8 cellular contexts compared by ENCODE assay signal in the genomic region with DNA sequence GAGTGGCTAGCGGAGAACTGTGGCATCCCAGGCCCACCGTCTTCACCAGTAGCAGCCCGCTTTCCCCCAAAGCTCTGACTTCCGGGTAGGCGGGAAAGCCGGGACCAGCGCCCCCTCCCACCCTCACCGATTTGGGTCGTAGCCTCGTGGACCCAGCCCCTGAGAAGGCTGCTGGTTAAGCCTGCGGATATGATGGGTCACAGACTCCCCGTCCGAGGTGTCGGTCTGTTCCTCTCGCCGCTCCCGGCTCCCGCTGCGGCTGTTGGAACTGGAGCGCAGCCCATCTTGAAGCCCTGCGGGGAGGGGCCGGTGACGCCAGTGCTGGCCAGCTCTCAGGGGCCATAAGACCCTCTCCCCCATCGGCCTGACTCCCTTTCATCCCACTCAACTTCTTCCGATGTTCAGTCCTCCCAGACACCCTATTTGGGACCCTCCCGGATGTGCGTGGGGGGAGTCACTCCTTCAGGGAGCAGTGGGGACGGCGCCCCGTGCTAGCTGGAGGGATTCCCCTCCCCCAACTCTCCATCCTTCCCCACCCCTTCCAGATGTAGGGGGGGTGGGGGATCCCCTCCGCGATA. TPM values are rescaled to one million over a fixed set of nuclear protein-coding genes. Genes with fewer than 3 reads are reported as not detected.
A peak's percentile ranks its signal among the peaks of the same experiment; 100 is the strongest.
DNase-seq lines count a peak whose midpoint lies in the region; ATAC-seq and TF ChIP-seq lines count a peak whose summit lies in the region.

No MANE protein-coding gene starts in this region.

- H3K27me3 ChIP-seq in BE2C (no peaks in the 10 kb centered on the region), H7 (ENCODE audit: control insufficient read depth, insufficient read depth, low read length) (no peaks in the 10 kb centered on the region), upper lobe of right lung (no peaks in the 10 kb centered on the region)

- peaks cover 36% of the 10 kb centered on the region for H3K36me3 ChIP-seq in BE2C
- peaks cover 28% of the 10 kb centered on the region for H3K36me3 ChIP-seq in H7 (replicated peaks; ENCODE audit: control insufficient read depth, insufficient read depth, low read length)
- peaks cover 38% of the 10 kb centered on the region for H3K36me3 ChIP-seq in upper lobe of right lung

- peak overlapping the region; percentile 99 for H3K27ac ChIP-seq in upper lobe of right lung

- ATAC-seq in upper lobe of right lung (peak; percentile 3), GM21381 (IDR thresholded peaks at IDR 0.05; ENCODE audit: unreplicated experiment) (no peak), HG02981 (IDR thresholded peaks at IDR 0.05; ENCODE audit: unreplicated experiment) (no peak)

- H3K4me1 ChIP-seq in BE2C = no peaks in the 10 kb centered on the region
- H3K4me1 ChIP-seq in upper lobe of right lung = peaks cover 25% of the 10 kb centered on the region

- peak overlapping the region; percentile 77 for H3K4me3 ChIP-seq in BE2C (ENCODE audit: low read depth, low read length)
- peak overlapping the region; percentile 75 for H3K4me3 ChIP-seq in H7 (ENCODE audit: insufficient read depth, low read depth, low read length)
- H3K4me3 ChIP-seq in epithelial cell of esophagus (ENCODE audit: low read length) = peak overlapping the region; percentile 98
- peak overlapping the region; percentile 92 for H3K4me3 ChIP-seq in upper lobe of right lung

- DNase-seq in BE2C (peak; percentile 55), H7 (peak; percentile 82), T-helper 9 cell (peak; percentile 8), epithelial cell of esophagus (ENCODE audit: low read depth) (peak; percentile 20), midbrain (lab: John Stamatoyannopoulos, UW) (peak; percentile 53), upper lobe of right lung (peak; percentile 76)

- no peak for TF ChIP-seq CTCF in BE2C (IDR thresholded peaks at IDR 0.05; ENCODE audit: low read depth, low read length)
- no peak for TF ChIP-seq CTCF in epithelial cell of esophagus (IDR thresholded peaks at IDR 0.05; ENCODE audit: insufficient read depth, low read depth, low read length, missing control alignments)
- no peak for TF ChIP-seq CTCF in upper lobe of right lung (IDR thresholded peaks at IDR 0.05)

- intact Hi-C loops in upper lobe of right lung (cut with DNase I) = no loop called here

- H3K9me3 ChIP-seq in BE2C (no peaks in the 10 kb centered on the region), upper lobe of right lung (no peaks in the 10 kb centered on the region)

RNA-seq across cellular contexts. Expression of gene GNL1, which starts 0.8 kb away (rescaled TPM):
- 92.0 TPM for polyA plus RNA-seq in BE2C (2012; ENCODE audit: insufficient read depth, insufficient read length, low read depth)
- 59.0 and 78.4 TPM in 2 replicates for total RNA-seq in H7 (2014; rRNA removed; shearing (Covaris generic))
- total RNA-seq in upper lobe of right lung = 54.8 TPM

RNA-seq across cellular contexts. Expression of gene PRR3, which starts 1.6 kb away (rescaled TPM):
- polyA plus RNA-seq in BE2C (2012; ENCODE audit: insufficient read depth, insufficient read length, low read depth) = 76.1 TPM
- 14.3 and 14.7 TPM in 2 replicates for total RNA-seq in H7 (2014; rRNA removed; shearing (Covaris generic))
- 6.9 TPM for total RNA-seq in upper lobe of right lung

RNA-seq across cellular contexts. Expression of gene ABCF1, which starts 15.7 kb away (rescaled TPM):
- polyA plus RNA-seq in BE2C (2012; ENCODE audit: insufficient read depth, insufficient read length, low read depth) = 127 TPM
- total RNA-seq in H7 (2014; rRNA removed; shearing (Covaris generic)) = 52.1 and 55.7 TPM in 2 replicates
- total RNA-seq in upper lobe of right lung = 42.5 TPM

Comparison
In these comparisons a context has a peak if more than half of its experiments do, and no peak if none do; other contexts are left out.
1. DNase-seq: peak in every context shown above with its lines; median percentile 82 in H7; 76 in upper lobe of right lung; 55 in BE2C; 53 in midbrain; 20 in epithelial cell of esophagus; 8 in T-helper 9 cell.